30 cellular contexts compared by ENCODE assay signal in the genomic region with DNA sequence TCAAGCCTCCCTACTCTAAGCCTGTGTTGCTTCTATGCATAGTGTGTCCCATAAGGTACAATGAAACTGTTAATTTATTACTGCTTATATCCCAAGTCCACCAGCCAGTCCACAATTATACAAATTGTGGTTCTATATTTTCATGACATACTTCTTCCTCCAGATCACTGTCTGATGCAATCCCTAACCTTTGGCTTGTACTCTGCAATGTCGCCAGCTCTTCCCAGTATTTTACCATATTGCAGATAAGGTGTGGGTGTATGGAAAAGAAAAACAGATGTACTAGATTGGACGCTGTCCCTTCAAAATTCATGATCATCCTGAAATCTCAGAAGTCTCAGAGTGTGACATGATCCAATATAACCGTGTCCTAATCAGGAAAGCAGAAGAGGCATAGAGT.
"Had no signal": no experiment of that assay in that cellular context is flagged by ENCODE, and none has a peak within 500 bp of the region (broad histone marks: within the 10 kb centered on the region; RNA-seq: fewer than 3 reads in every experiment).

No MANE protein-coding gene starts in this region.

- H3K36me3 Mint-ChIP-seq: activated naive CD8-positive, alpha-beta T cell; T-cell had no signal

- H3K4me3 Mint-ChIP-seq: activated CD4-positive, alpha-beta memory T cell treated with anti-CD3 and anti-CD28 coated beads, Interleukin-2, amount 10 ng/mL, durations not matched to agents 7 days and 5 days; activated CD4-positive, alpha-beta T cell treated with anti-CD3 and anti-CD28 coated beads for 36 hours; activated naive CD4-positive, alpha-beta T cell treated with anti-CD3 and anti-CD28 coated beads for 36 hours; activated naive CD8-positive, alpha-beta T cell; activated T-helper 17 cell treated with anti-CD3 and anti-CD28 coated beads, Interleukin-2, amount 50 U/mL, for 72 hours; T-cell had no signal

- H3K4me1 Mint-ChIP-seq: activated CD4-positive, alpha-beta memory T cell treated with anti-CD3 and anti-CD28 coated beads, Interleukin-2, amount 10 ng/mL, durations not matched to agents 7 days and 5 days; activated CD4-positive, alpha-beta T cell treated with anti-CD3 and anti-CD28 coated beads for 36 hours; activated T-helper 17 cell treated with anti-CD3 and anti-CD28 coated beads, Interleukin-2, amount 50 U/mL, for 72 hours; T-cell had no signal

- H3K4me2 ChIP-seq: KMS-11 had no signal

- H3K9me3 ChIP-seq: breast epithelium, MG63 had no signal

- H3K4me1 ChIP-seq: breast epithelium had no signal

- H3K27me3 Mint-ChIP-seq: activated CD4-positive, alpha-beta memory T cell treated with anti-CD3 and anti-CD28 coated beads, Interleukin-2, amount 10 ng/mL, durations not matched to agents 7 days and 5 days; activated CD4-positive, alpha-beta T cell treated with anti-CD3 and anti-CD28 coated beads for 36 hours; activated naive CD8-positive, alpha-beta T cell; activated T-helper 17 cell treated with anti-CD3 and anti-CD28 coated beads, Interleukin-2, amount 50 U/mL, for 72 hours; T-cell had no signal

- H3K27ac ChIP-seq: breast epithelium, KMS-11, SK-N-MC, WERI-Rb-1 had no signal

- DNase-seq: activated CD4-positive, alpha-beta memory T cell treated with anti-CD3 and anti-CD28 coated beads, Interleukin-2, amount 10 ng/mL, durations not matched to agents 7 days and 5 days; activated CD4-positive, alpha-beta T cell treated with anti-CD3 and anti-CD28 coated beads for 36 hours; activated CD4-positive, alpha-beta T cell treated with anti-CD3 and anti-CD28 coated beads, Interleukin-2, amount 50 U/mL, for 1 hour; activated gamma-delta T cell; activated naive CD4-positive, alpha-beta T cell treated with anti-CD3 and anti-CD28 coated beads for 36 hours; activated T-cell treated with anti-CD3 and anti-CD28 coated beads for 4 hours; activated T-cell treated with anti-CD3 and anti-CD28 coated beads, Interleukin-2, amount 50 U/mL, for 48 hours; amygdala; caudate nucleus; MG63; MV-4-11; NCI-H1105; NCI-H1436; NCI-H1694 treated with DMSO at 0.1 percent for 48 hours; NCI-H2081; NCI-H226; OCI-M1; RPMI8226; T-cell; T-helper 2 cell; T1000; WERI-Rb-1 had no signal

- ATAC-seq: activated CD4-positive, alpha-beta T cell treated with anti-CD3 and anti-CD28 coated beads for 36 hours; activated T-helper 17 cell treated with anti-CD3 and anti-CD28 coated beads, Interleukin-2, amount 50 U/mL, for 72 hours; Panc1; Right ventricle myocardium inferior; T-cell had no signal

- H3K9me3 Mint-ChIP-seq: activated CD4-positive, alpha-beta memory T cell treated with anti-CD3 and anti-CD28 coated beads, Interleukin-2, amount 10 ng/mL, durations not matched to agents 7 days and 5 days; activated naive CD4-positive, alpha-beta T cell treated with anti-CD3 and anti-CD28 coated beads for 36 hours; activated T-helper 17 cell treated with anti-CD3 and anti-CD28 coated beads, Interleukin-2, amount 50 U/mL, for 72 hours had no signal

- FAIRE-seq: TTC549 had no signal

- H3K36me3 ChIP-seq: breast epithelium, MG63, WERI-Rb-1 had no signal

- H3K27me3 ChIP-seq: breast epithelium had no signal

- H3K4me3 ChIP-seq: breast epithelium, MG63, SK-N-MC had no signal

- H3K27ac Mint-ChIP-seq: activated CD4-positive, alpha-beta memory T cell treated with anti-CD3 and anti-CD28 coated beads, Interleukin-2, amount 10 ng/mL, durations not matched to agents 7 days and 5 days; activated CD4-positive, alpha-beta T cell treated with anti-CD3 and anti-CD28 coated beads for 36 hours; activated naive CD4-positive, alpha-beta T cell treated with anti-CD3 and anti-CD28 coated beads for 36 hours; activated naive CD8-positive, alpha-beta T cell; activated T-helper 17 cell treated with anti-CD3 and anti-CD28 coated beads, Interleukin-2, amount 50 U/mL, for 72 hours; T-cell had no signal
